Comparison of ENCODE assay signal across 19 cellular contexts in the genomic region with DNA sequence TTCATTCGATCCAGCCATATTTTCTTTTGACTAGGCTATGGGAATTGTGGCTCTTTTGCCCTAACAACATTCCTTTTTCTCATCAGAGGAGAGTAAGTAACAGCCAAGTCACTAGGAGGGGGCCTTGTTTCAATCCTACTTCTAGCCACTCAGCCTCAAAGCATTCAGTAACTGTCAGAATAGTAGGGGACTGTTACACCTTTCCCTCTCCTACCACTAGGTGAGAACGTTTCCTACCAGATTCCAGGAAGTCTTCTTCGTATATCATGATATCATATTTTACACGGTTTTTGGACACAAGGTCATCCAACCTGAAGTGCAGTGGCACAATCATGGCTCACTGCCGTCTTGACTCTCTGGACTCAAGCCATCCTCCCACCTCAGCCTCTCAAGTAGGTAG.
DNase-seq lines count a peak whose midpoint lies in the region; ATAC-seq, FAIRE-seq and TF ChIP-seq lines count a peak whose summit lies in the region.
"Had no signal": no experiment of that assay in that cellular context is flagged by ENCODE, and none has a peak within 500 bp of the region (broad histone marks: within the 10 kb centered on the region; RNA-seq: fewer than 3 reads in every experiment).

No MANE protein-coding gene starts in this region.

- H3K36me3 Mint-ChIP-seq in GM23338 (ENCODE audit: low read depth), result no peaks in the 10 kb centered on the region
- H3K36me3 Mint-ChIP-seq: CD4-positive, alpha-beta memory T cell had no signal

- H2AK5ac ChIP-seq in H1 (ENCODE audit: low read depth, low read length), result no peak overlapping the region
- no peak overlapping the region for H2AK5ac ChIP-seq in mesendoderm (ENCODE audit: low read length)

- H2BK15ac ChIP-seq in H1 (ENCODE audit: low read length), result no peak overlapping the region
- H2BK15ac ChIP-seq in mesendoderm (replicated peaks; ENCODE audit: low read depth), result no peak overlapping the region

- POLR2A ChIA-PET in H1 (lab: Charles Lee; ENCODE audit: partially characterized antibody), result no interaction called here

- H3K27ac ChIP-seq in GM23338 (ENCODE audit: low read depth) (no peak overlapping the region), H1 (ENCODE audit: low read depth, low read length) (no peak overlapping the region), mesendoderm (ENCODE audit: low read depth, low read length) (no peak overlapping the region), esophagus muscularis mucosa (replicated peaks in 1 of 4) (no peak overlapping the region)
- H3K27ac ChIP-seq: GM23248 had no signal

- H3K56ac ChIP-seq in H1 (replicated peaks; ENCODE audit: insufficient read length, low read depth, low read length) (no peak overlapping the region), mesendoderm (ENCODE audit: low read length) (no peak overlapping the region)

- peak; percentile 26 to 39; a peak in 3 of 4 replicates for TF ChIP-seq CTCF in GM23338 (conservative IDR thresholded peaks at IDR 0.05; ENCODE audit: low read depth in 2 of 2)
- peak in 1 of 3 experiments; percentile 29; a peak in 1 of 4 replicates for TF ChIP-seq CTCF in H1 (IDR thresholded peaks at IDR 0.05; ENCODE audit: control extremely low read depth in 1 of 3, insufficient read depth in 1 of 3, low read depth in 1 of 3, low read length in 3 of 3)
- TF ChIP-seq CTCF in esophagus muscularis mucosa (IDR thresholded peaks at IDR 0.05), result no peak

- no peak overlapping the region for H2BK20ac ChIP-seq in H1 (ENCODE audit: low read length)

- TF ChIP-seq POLR2A in H1 (IDR thresholded peaks at IDR 0.05; ENCODE audit: control extremely low read depth in 1 of 2, low read depth in 2 of 2, low read length in 2 of 2) (no peak), esophagus muscularis mucosa (IDR thresholded peaks at IDR 0.05; ENCODE audit: low read depth) (no peak)

- no peaks in the 10 kb centered on the region for H3F3A ChIP-seq in GM23338 (replicated peaks; ENCODE audit: low read depth)

- H3K27me3 ChIP-seq in GM23338 (ENCODE audit: insufficient read depth), result no peaks in the 10 kb centered on the region
- H3K27me3 ChIP-seq in H7 (ENCODE audit: control insufficient read depth, insufficient read depth, low read length), result no peaks in the 10 kb centered on the region
- no peaks in the 10 kb centered on the region for H3K27me3 ChIP-seq in H1 (replicated peaks in 1 of 4; ENCODE audit: control insufficient read depth in 3 of 4, extremely low read depth in 1 of 4, insufficient read depth in 3 of 4, low read length in 3 of 4)
- no peaks in the 10 kb centered on the region for H3K27me3 ChIP-seq in mesendoderm (ENCODE audit: insufficient read depth, low read length, poor library complexity)
- no peaks in the 10 kb centered on the region for H3K27me3 ChIP-seq in esophagus muscularis mucosa

- H3K14ac ChIP-seq in H1 (ENCODE audit: insufficient read length), result no peak overlapping the region

- WGBS in H1 (ENCODE audit: extremely low coverage in 1 of 2, insufficient coverage in 1 of 2, insufficient read length in 1 of 2, insufficient replicate concordance in 2 of 2, low coverage in 1 of 2, low lambda C conversion rate in 2 of 2, missing lambda C conversion rate in 1 of 2), 2 experiments, result 85% methylated on average over 5 of the region's 5 CpGs; no CpG with 5 or more reads in 1 of the 2 experiments
- no CpG with 5 or more reads among the region's 5 CpGs for WGBS in mesendoderm (ENCODE audit: extremely low coverage, insufficient coverage, low lambda C conversion rate)
- 83% methylated on average over 5 of the region's 5 CpGs for WGBS in esophagus muscularis mucosa

- TF ChIP-seq EP300 in H1 (IDR thresholded peaks at IDR 0.05; ENCODE audit: borderline replicate concordance in 1 of 2, low read depth in 2 of 2, low read length in 2 of 2) (no peak), esophagus muscularis mucosa (IDR thresholded peaks at IDR 0.05) (no peak)

- H3K9me3 ChIP-seq in H1 (ENCODE audit: insufficient read depth in 2 of 2, low read depth in 1 of 2, low read length in 1 of 2), result no peaks in the 10 kb centered on the region
- H3K9me3 ChIP-seq in esophagus muscularis mucosa, result no peaks in the 10 kb centered on the region

- no peak overlapping the region for H4K91ac ChIP-seq in H1 (replicated peaks; ENCODE audit: insufficient read length, low read length)

- H3K4ac ChIP-seq in H1 (replicated peaks; ENCODE audit: insufficient read length, low read depth, low read length) (no peak overlapping the region), mesendoderm (ENCODE audit: low read depth, low read length) (no peak overlapping the region)

- no peak overlapping the region for H2AFZ ChIP-seq in GM23338
- no peak overlapping the region; the same call in 1 of the 2 replicates for H2AFZ ChIP-seq in H1 (ENCODE audit: low read length)
- H2AFZ ChIP-seq: GM23248 had no signal

- FAIRE-seq in H1 (lab: Jason Lieb, UNC), result no peak
- FAIRE-seq: GM12878, GM19239, H54 had no signal

- DNase-seq in GM23338 (ENCODE audit: low spot score), result peak; percentile 10
- DNase-seq in H7, result peak; percentile 0
- DNase-seq in H1 (ENCODE audit: low read depth in 1 of 2, low spot score in 2 of 2), result no peak
- DNase-seq in mesendoderm, result peak; percentile 11
- no peak for DNase-seq in esophagus muscularis mucosa (ENCODE audit: extremely low spot score)
- no peak for DNase-seq in SIG-M5 treated with dmso at 0.1 percent for 504 hours (lab: John Stamatoyannopoulos, UW; ENCODE audit: unreplicated experiment)
- no peak for DNase-seq in activated CD8-positive, alpha-beta memory T cell treated with anti-CD3 and anti-CD28 coated beads, Interleukin-2, amount 50 U/mL, for 48 hours
- DNase-seq: C1 segment of cervical spinal cord; Calu3; CD4-positive, alpha-beta memory T cell; COR-L47; DMS79; EL; GDM1; GM23248 had no signal

- no peak overlapping the region for H3K4me3 ChIP-seq in GM23338
- no peak overlapping the region for H3K4me3 ChIP-seq in H7 (ENCODE audit: insufficient read depth, low read depth, low read length)
- no peak overlapping the region for H3K4me3 ChIP-seq in H1 (ENCODE audit: extremely low read depth in 1 of 4, insufficient read depth in 2 of 4, low read depth in 3 of 4, low read length in 4 of 4)
- H3K4me3 ChIP-seq in mesendoderm (ENCODE audit: low read length), result no peak overlapping the region
- no peak overlapping the region for H3K4me3 ChIP-seq in esophagus muscularis mucosa
- H3K4me3 ChIP-seq: GM12878, GM23248 had no signal

- H3K23ac ChIP-seq in H1 (ENCODE audit: insufficient read length), result no peak overlapping the region
- H3K23ac ChIP-seq in mesendoderm (ENCODE audit: low read length), result no peak overlapping the region

- TF ChIP-seq RAD21 in H1 (IDR thresholded peaks at IDR 0.05 in 1 of 2, conservative IDR thresholded peaks at IDR 0.05 in 1 of 2; ENCODE audit: low read depth in 2 of 2, low read length in 2 of 2), result peak; percentile 12 to 15; a peak in 2 of 4 replicates

- H3K18ac ChIP-seq in H1 (ENCODE audit: extremely low read depth, low read length), result no peak overlapping the region
- H3K18ac ChIP-seq in mesendoderm (ENCODE audit: low read length), result no peak overlapping the region

- no peaks in the 10 kb centered on the region for H4K20me1 ChIP-seq in GM23338 (replicated peaks; ENCODE audit: insufficient read depth)
- no peaks in the 10 kb centered on the region for H4K20me1 ChIP-seq in H1 (replicated peaks in 1 of 2; ENCODE audit: control insufficient read depth in 1 of 2, insufficient read depth in 2 of 2, low read length in 2 of 2)

- H3K79me2 ChIP-seq in GM23338 (replicated peaks; ENCODE audit: insufficient read depth) (no peaks in the 10 kb centered on the region), H1 (ENCODE audit: control insufficient read depth in 1 of 2, insufficient read depth in 2 of 2, low read length in 2 of 2) (no peaks in the 10 kb centered on the region), mesendoderm (ENCODE audit: control insufficient read depth, insufficient read depth, low read length) (no peaks in the 10 kb centered on the region)

- peaks cover 2% of the 10 kb centered on the region for H3K9me2 ChIP-seq in GM23338 (ENCODE audit: insufficient read depth)

- H2BK120ac ChIP-seq in H1 (replicated peaks; ENCODE audit: low read depth, low read length) (no peak overlapping the region), mesendoderm (ENCODE audit: low read depth, low read length) (no peak overlapping the region)

- H3K9ac ChIP-seq in H1 (replicated peaks in 1 of 4; ENCODE audit: extremely low read depth in 1 of 4, low read depth in 3 of 4, low read length in 3 of 4) (no peak overlapping the region), mesendoderm (ENCODE audit: low read length) (no peak overlapping the region)
- H3K9ac ChIP-seq: GM23248 had no signal

- H3K79me1 ChIP-seq in H1 (ENCODE audit: low read depth, low read length) (no peaks in the 10 kb centered on the region), mesendoderm (ENCODE audit: low read length) (no peaks in the 10 kb centered on the region)

- no peaks in the 10 kb centered on the region for H3K23me2 ChIP-seq in H1 (ENCODE audit: low read depth, low read length)

- no peak overlapping the region for H3K4me2 ChIP-seq in GM23338
- H3K4me2 ChIP-seq in H1 (ENCODE audit: insufficient read depth in 1 of 2, low read depth in 2 of 2, low read length in 2 of 2), result no peak overlapping the region
- H3K4me2 ChIP-seq in mesendoderm (ENCODE audit: low read length), result no peak overlapping the region

- H3K36me3 ChIP-seq in GM23338 (ENCODE audit: insufficient read depth), result no peaks in the 10 kb centered on the region
- H3K36me3 ChIP-seq in H7 (replicated peaks; ENCODE audit: control insufficient read depth, insufficient read depth, low read length), result no peaks in the 10 kb centered on the region
- no peaks in the 10 kb centered on the region for H3K36me3 ChIP-seq in H1 (ENCODE audit: control insufficient read depth in 2 of 4, insufficient read depth in 4 of 4, low read length in 3 of 4)
- H3K36me3 ChIP-seq in mesendoderm (ENCODE audit: control insufficient read depth, insufficient read depth, low read length), result no peaks in the 10 kb centered on the region
- H3K36me3 ChIP-seq in esophagus muscularis mucosa, result no peaks in the 10 kb centered on the region

- H2BK5ac ChIP-seq in H1 (ENCODE audit: low read depth, low read length) (no peak overlapping the region), mesendoderm (ENCODE audit: low read length) (no peak overlapping the region)

- H3K4me3 Mint-ChIP-seq in GM23338, result no peak overlapping the region
- H3K4me3 Mint-ChIP-seq: CD4-positive, alpha-beta memory T cell had no signal

- H2BK12ac ChIP-seq in H1 (ENCODE audit: low read depth, low read length), result no peak overlapping the region

- CTCF ChIA-PET in H1 (lab: Charles Lee; ENCODE audit: partially characterized antibody), result no interaction called here

- no peak overlapping the region for H4K8ac ChIP-seq in H1 (ENCODE audit: extremely low read depth, insufficient read depth, low read length)
- no peak overlapping the region for H4K8ac ChIP-seq in mesendoderm (ENCODE audit: low read depth, low read length)

- no peak overlapping the region for H4K5ac ChIP-seq in H1 (ENCODE audit: insufficient read length, low read depth, low read length)
- H4K5ac ChIP-seq in mesendoderm (ENCODE audit: low read length), result no peak overlapping the region

- H3K4me1 Mint-ChIP-seq in GM23338, result peaks cover 3% of the 10 kb centered on the region; the same call in 1 of the 3 replicates
- H3K4me1 Mint-ChIP-seq: CD4-positive, alpha-beta memory T cell had no signal

- intact Hi-C loops in esophagus muscularis mucosa (cut with DNase I), result no loop called here

- H3K27me3 Mint-ChIP-seq in GM23338 (ENCODE audit: insufficient read depth, low read depth, poor library complexity), result peaks cover 2% of the 10 kb centered on the region
- H3K27me3 Mint-ChIP-seq: CD4-positive, alpha-beta memory T cell had no signal

- ATAC-seq in GM23338, result peak; percentile 52
- ATAC-seq: GM12878, HCT116 had no signal

- H3K4me1 ChIP-seq in GM23338 (ENCODE audit: insufficient read depth) (no peaks in the 10 kb centered on the region), H1 (replicated peaks in 1 of 4; ENCODE audit: control insufficient read depth in 3 of 4, insufficient read depth in 4 of 4, low read length in 3 of 4) (no peaks in the 10 kb centered on the region), mesendoderm (ENCODE audit: control insufficient read depth, low read depth, low read length) (no peaks in the 10 kb centered on the region), esophagus muscularis mucosa (peaks cover 10 to 45% (median 25%) of the 10 kb centered on the region in 4 donors)

- no peak overlapping the region for H3K27ac Mint-ChIP-seq in GM23338
- H3K27ac Mint-ChIP-seq: CD4-positive, alpha-beta memory T cell had no signal

- H3K9me3 Mint-ChIP-seq in GM23338, result no peaks in the 10 kb centered on the region

Comparison
In these comparisons a context has a peak if more than half of its experiments do, and no peak if none do; other contexts are left out.
1. DNase-seq: peak in GM23338 (single experiment), H7 (single experiment) and mesendoderm (single experiment); none in H1 (0 of 2), esophagus muscularis mucosa (single experiment), SIG-M5 treated with dmso at 0.1 percent for 504 hours (single experiment) and activated CD8-positive, alpha-beta memory T cell treated with anti-CD3 and anti-CD28 coated beads, Interleukin-2, amount 50 U/mL, for 48 hours (single experiment).
2. CTCF ChIP-seq: peak in GM23338 (2 of 2); none in esophagus muscularis mucosa (0 of 3).